In genomic region chr4:8225290-8225625, GRCh38 we compare ENCODE assay signal across 21 cellular contexts. TPM values are rescaled to one million over a fixed set of nuclear protein-coding genes. Genes with fewer than 3 reads are reported as not detected.
DNase-seq lines count a peak whose midpoint lies in the region; ATAC-seq and TF ChIP-seq lines count a peak whose summit lies in the region.
"Had no signal": no experiment of that assay in that cellular context is flagged by ENCODE, and none has a peak within 500 bp of the region (broad histone marks: within the 10 kb centered on the region; RNA-seq: fewer than 3 reads in every experiment).

No MANE protein-coding gene starts in this region.

- no peaks in the 10 kb centered on the region for H3K9me3 Mint-ChIP-seq in CD8-positive, alpha-beta memory T cell
- H3K9me3 Mint-ChIP-seq in endodermal cell: no peaks in the 10 kb centered on the region
- no peaks in the 10 kb centered on the region for H3K9me3 Mint-ChIP-seq in activated naive CD4-positive, alpha-beta T cell treated with anti-CD3 and anti-CD28 coated beads, Interleukin-2, amount 50 U/mL, for 72 hours
- H3K9me3 Mint-ChIP-seq: activated CD4-positive, alpha-beta T cell treated with anti-CD3 and anti-CD28 coated beads, Interleukin-2, amount 10 ng/mL, durations not matched to agents 7 days and 5 days; activated T-cell treated with anti-CD3 and anti-CD28 coated beads, Interleukin-2, amount 50 U/mL, for 72 hours had no signal

- H3K4me3 ChIP-seq in CD8-positive, alpha-beta memory T cell (ENCODE audit: low read length): no peak overlapping the region
- no peak overlapping the region for H3K4me3 ChIP-seq in SJCRH30
- peak overlapping the region; percentile 10 for H3K4me3 ChIP-seq in endodermal cell (ENCODE audit: low read length)
- H3K4me3 ChIP-seq in neuronal stem cell (ENCODE audit: low read length in 2 of 2): no peak overlapping the region
- H3K4me3 ChIP-seq: prostate gland, upper lobe of left lung had no signal

- peaks cover 13% of the 10 kb centered on the region for H3K36me3 ChIP-seq in CD8-positive, alpha-beta memory T cell (ENCODE audit: insufficient read depth, low read length)
- H3K36me3 ChIP-seq in SJCRH30 (peaks cover 6% of the 10 kb centered on the region; the same call in 1 of the 2 replicates), endodermal cell (ENCODE audit: control insufficient read depth, insufficient read depth, low read length) (no peaks in the 10 kb centered on the region), neuronal stem cell (replicated peaks in 1 of 2; ENCODE audit: control insufficient read depth in 2 of 2, insufficient read depth in 2 of 2, low read length in 2 of 2) (no peaks in the 10 kb centered on the region)
- H3K36me3 ChIP-seq: prostate gland had no signal

- peaks cover 74% of the 10 kb centered on the region for H3K4me1 ChIP-seq in CD8-positive, alpha-beta memory T cell (ENCODE audit: insufficient read depth, low read length)
- H3K4me1 ChIP-seq in SJCRH30: peaks cover 64% of the 10 kb centered on the region
- peaks cover 13% of the 10 kb centered on the region for H3K4me1 ChIP-seq in endodermal cell (ENCODE audit: control insufficient read depth, insufficient read depth, low read length)
- peaks cover 14 to 26% of the 10 kb centered on the region in 2 donors for H3K4me1 ChIP-seq in neuronal stem cell (ENCODE audit: control insufficient read depth in 2 of 2, insufficient read depth in 1 of 2, low read depth in 1 of 2, low read length in 2 of 2)

- peaks cover 43 to 87% (median 50%) of the 10 kb centered on the region in 3 donors for H3K4me1 Mint-ChIP-seq in CD8-positive, alpha-beta memory T cell
- H3K4me1 Mint-ChIP-seq in endodermal cell: peaks cover 21% of the 10 kb centered on the region

- H3K36me3 Mint-ChIP-seq in CD8-positive, alpha-beta memory T cell: peaks cover 0 to 37% (median 13%) of the 10 kb centered on the region in 3 donors
- H3K36me3 Mint-ChIP-seq in endodermal cell (ENCODE audit: low read depth): no peaks in the 10 kb centered on the region
- peaks cover 0 to 16% of the 10 kb centered on the region in 2 donors for H3K36me3 Mint-ChIP-seq in activated naive CD4-positive, alpha-beta T cell treated with anti-CD3 and anti-CD28 coated beads, Interleukin-2, amount 50 U/mL, for 72 hours
- H3K36me3 Mint-ChIP-seq: WTC11 had no signal

- CTCF ChIA-PET in CD8-positive, alpha-beta memory T cell (lab: Charles Lee): interaction anchor here (1.4 to 3.1 kb wide), 3 partner anchors 13 to 49 kb away, joined by 4 to 8 read pairs (median 7); no protein-coding TSS in a partner anchor

- H2AFZ ChIP-seq in neuronal stem cell (ENCODE audit: low read length): peak overlapping the region; percentile 24

- H2AK5ac ChIP-seq in neuronal stem cell (ENCODE audit: low read depth, low read length): peak overlapping the region; percentile 58

- peaks cover 3% of the 10 kb centered on the region for H3K79me1 ChIP-seq in neuronal stem cell (ENCODE audit: low read depth, low read length)

- H3K27me3 ChIP-seq in CD8-positive, alpha-beta memory T cell (ENCODE audit: insufficient read depth, low read length, poor library complexity, severe bottlenecking): no peaks in the 10 kb centered on the region
- no peaks in the 10 kb centered on the region for H3K27me3 ChIP-seq in SJCRH30
- H3K27me3 ChIP-seq in endodermal cell (ENCODE audit: control insufficient read depth, insufficient read depth, low read length, poor library complexity, severe bottlenecking): no peaks in the 10 kb centered on the region
- H3K27me3 ChIP-seq in neuronal stem cell (ENCODE audit: control insufficient read depth in 3 of 3, insufficient read depth in 3 of 3, low read depth in 1 of 3, low read length in 3 of 3): no peaks in the 10 kb centered on the region
- H3K27me3 ChIP-seq: upper lobe of left lung had no signal

- H3K9ac ChIP-seq in endodermal cell (ENCODE audit: extremely low read depth, low read length, poor library complexity, severe bottlenecking) (no peak overlapping the region), neuronal stem cell (ENCODE audit: low read depth, low read length, poor library complexity) (no peak overlapping the region)

- peak overlapping the region; percentile 59 for H3K23ac ChIP-seq in neuronal stem cell (ENCODE audit: low read depth, low read length, poor library complexity)

- H4K91ac ChIP-seq in neuronal stem cell (ENCODE audit: low read depth, low read length, poor library complexity): no peak overlapping the region

- H3K4me2 ChIP-seq in neuronal stem cell (ENCODE audit: insufficient read depth, low read length, poor library complexity, severe bottlenecking): no peak overlapping the region

- ATAC-seq in activated naive CD4-positive, alpha-beta T cell treated with anti-CD3 and anti-CD28 coated beads, Interleukin-2, amount 50 U/mL, for 72 hours: no peak
- ATAC-seq: activated T-cell treated with anti-CD3 and anti-CD28 coated beads, Interleukin-2, amount 50 U/mL, for 72 hours; left cardiac atrium; sciatic nerve had no signal

- WGBS in endodermal cell (ENCODE audit: insufficient coverage in 1 of 2, insufficient read length in 1 of 2), 2 experiments: 84 to 100% methylated on average over 2 to 7 of the region's 7 CpGs
- WGBS in neuronal stem cell (ENCODE audit: extremely low coverage in 2 of 2, insufficient read length in 2 of 2, insufficient replicate concordance in 1 of 2), 2 donors: no CpG with 5 or more reads among the region's 7 CpGs

- peak overlapping the region; percentile 24 to 92 (median 49) for H3K4me3 Mint-ChIP-seq in CD8-positive, alpha-beta memory T cell
- H3K4me3 Mint-ChIP-seq in endodermal cell: peak overlapping the region; percentile 37
- H3K4me3 Mint-ChIP-seq: activated CD4-positive, alpha-beta T cell treated with anti-CD3 and anti-CD28 coated beads, Interleukin-2, amount 10 ng/mL, durations not matched to agents 7 days and 5 days; activated CD8-positive, alpha-beta memory T cell treated with anti-CD3 and anti-CD28 coated beads, Interleukin-2, amount 10 ng/mL, durations not matched to agents 7 days and 5 days; activated T-cell treated with anti-CD3 and anti-CD28 coated beads, Interleukin-2, amount 50 U/mL, for 72 hours; WTC11 had no signal

- H4K8ac ChIP-seq in neuronal stem cell (ENCODE audit: low read depth, low read length): no peak overlapping the region

- POLR2A ChIA-PET in CD8-positive, alpha-beta memory T cell (lab: Charles Lee): interaction anchor here (0.7 kb wide), 1 partner anchor 11 kb away, joined by 3 read pairs; no protein-coding TSS in a partner anchor

- no peak for TF ChIP-seq CTCF in endodermal cell (conservative IDR thresholded peaks at IDR 0.05)

- H2BK5ac ChIP-seq in neuronal stem cell (ENCODE audit: low read length): no peak overlapping the region

- no peak for DNase-seq in CD8-positive, alpha-beta memory T cell
- DNase-seq in SJCRH30 (no peak), endodermal cell (no peak), neuronal stem cell (ENCODE audit: low spot score) (no peak), NCI-H524 (lab: John Stamatoyannopoulos, UW) (no peak), superior temporal gyrus (ENCODE audit: extremely low spot score) (no peak)
- no peak for DNase-seq in activated CD8-positive, alpha-beta memory T cell treated with anti-CD3 and anti-CD28 coated beads, Interleukin-2, amount 50 U/mL, for 4 hours
- DNase-seq in activated naive CD4-positive, alpha-beta T cell treated with anti-CD3 and anti-CD28 coated beads, Interleukin-2, amount 50 U/mL, for 72 hours (ENCODE audit: low spot score in 2 of 2): no peak
- DNase-seq: activated CD4-positive, alpha-beta T cell treated with anti-CD3 and anti-CD28 coated beads, Interleukin-2, amount 10 ng/mL, durations not matched to agents 7 days and 5 days; cerebellar nuclear complex; foreskin melanocyte; left cardiac atrium; NCI-H187 treated with DMSO at 0.1 percent for 48 hours; stimulated activated CD4-positive, alpha-beta T cell treated with anti-CD3 and anti-CD28 coated beads, Interleukin-4, amount 100 ng/mL, for 24 hours had no signal

- H2BK120ac ChIP-seq in neuronal stem cell (ENCODE audit: low read depth, low read length): no peak overlapping the region

- no peak overlapping the region for H3K4ac ChIP-seq in neuronal stem cell (ENCODE audit: low read length)

- H3K27me3 Mint-ChIP-seq in CD8-positive, alpha-beta memory T cell: no peaks in the 10 kb centered on the region
- no peaks in the 10 kb centered on the region for H3K27me3 Mint-ChIP-seq in endodermal cell (ENCODE audit: insufficient read depth)
- H3K27me3 Mint-ChIP-seq: activated CD4-positive, alpha-beta T cell treated with anti-CD3 and anti-CD28 coated beads, Interleukin-2, amount 10 ng/mL, durations not matched to agents 7 days and 5 days; activated CD8-positive, alpha-beta memory T cell treated with anti-CD3 and anti-CD28 coated beads, Interleukin-2, amount 10 ng/mL, durations not matched to agents 7 days and 5 days had no signal

- peak overlapping the region; percentile 60 for H2BK15ac ChIP-seq in neuronal stem cell (ENCODE audit: low read length)

- H3K14ac ChIP-seq in neuronal stem cell (ENCODE audit: low read length): no peak overlapping the region

- peak overlapping the region; percentile 68 for H3K18ac ChIP-seq in neuronal stem cell (ENCODE audit: low read length)

- H3K27ac Mint-ChIP-seq in CD8-positive, alpha-beta memory T cell: peak overlapping the region in 4 of 8 donors; percentile 73 to 86 (median 78)
- H3K27ac Mint-ChIP-seq in endodermal cell: peak overlapping the region; percentile 95
- H3K27ac Mint-ChIP-seq in activated naive CD4-positive, alpha-beta T cell treated with anti-CD3 and anti-CD28 coated beads, Interleukin-2, amount 50 U/mL, for 72 hours: no peak overlapping the region
- H3K27ac Mint-ChIP-seq: activated CD4-positive, alpha-beta T cell treated with anti-CD3 and anti-CD28 coated beads, Interleukin-2, amount 10 ng/mL, durations not matched to agents 7 days and 5 days; activated CD8-positive, alpha-beta memory T cell treated with anti-CD3 and anti-CD28 coated beads, Interleukin-2, amount 10 ng/mL, durations not matched to agents 7 days and 5 days; activated T-cell treated with anti-CD3 and anti-CD28 coated beads, Interleukin-2, amount 50 U/mL, for 72 hours; WTC11 had no signal

- H3K9me3 ChIP-seq in CD8-positive, alpha-beta memory T cell (ENCODE audit: low read length): no peaks in the 10 kb centered on the region
- H3K9me3 ChIP-seq in SJCRH30 (replicated peaks) (no peaks in the 10 kb centered on the region), endodermal cell (ENCODE audit: control insufficient read depth, low read length) (no peaks in the 10 kb centered on the region), neuronal stem cell (replicated peaks in 1 of 2; ENCODE audit: control insufficient read depth in 2 of 2, insufficient read depth in 1 of 2, low read depth in 1 of 2, low read length in 2 of 2) (peaks cover 0 to 5% of the 10 kb centered on the region in 2 donors)
- H3K9me3 ChIP-seq: prostate gland, upper lobe of left lung had no signal

- H3K27ac ChIP-seq in CD8-positive, alpha-beta memory T cell (ENCODE audit: low read depth, low read length): no peak overlapping the region
- H3K27ac ChIP-seq in SJCRH30 (peak overlapping the region; percentile 83), endodermal cell (ENCODE audit: low read depth, low read length) (no peak overlapping the region), neuronal stem cell (replicated peaks; ENCODE audit: low read length) (no peak overlapping the region)
- H3K27ac ChIP-seq: prostate gland, upper lobe of left lung had no signal

- no peak overlapping the region for H2BK12ac ChIP-seq in neuronal stem cell (ENCODE audit: low read length)

RNA-seq across cellular contexts. Expression of gene SH3TC1, which starts 26.2 kb away (rescaled TPM):
- total RNA-seq in CD8-positive, alpha-beta memory T cell: 1 to 10 TPM; 7.5 to 8.9 TPM
- polyA plus RNA-seq in CD8-positive, alpha-beta memory T cell: 12.2 TPM
- 21.5 and 28.9 TPM in 2 replicates for total RNA-seq in SJCRH30 (2014; rRNA removed; shearing (Covaris generic))
- total RNA-seq in endodermal cell: 1 to 10 TPM; 1.9 to 2.6 TPM
- 0.39 TPM for polyA plus RNA-seq in endodermal cell (2013, experiment 1 of 2)
- 0.58 TPM for polyA plus RNA-seq in endodermal cell (2013, experiment 2 of 2)
- polyA plus RNA-seq in neuronal stem cell (2013, experiment 1 of 2): 0.13 TPM
- polyA plus RNA-seq in neuronal stem cell (2013, experiment 2 of 2): 0.08 TPM
- total RNA-seq in activated naive CD4-positive, alpha-beta T cell treated with anti-CD3 and anti-CD28 coated beads, Interleukin-2, amount 50 U/mL, for 72 hours: 10 to 100 TPM; 12.2 to 22.2 TPM

RNA-seq across cellular contexts. Expression of gene HTRA3, which starts 44.3 kb away (rescaled TPM):
- total RNA-seq in CD8-positive, alpha-beta memory T cell: not detected
- not detected for polyA plus RNA-seq in CD8-positive, alpha-beta memory T cell
- 0.08 TPM in 1 of 2 replicates, not detected in the other for total RNA-seq in SJCRH30 (2014; rRNA removed; shearing (Covaris generic))
- 1 to 10 TPM; 3.2 to 4.6 TPM for total RNA-seq in endodermal cell
- 1.4 TPM for polyA plus RNA-seq in endodermal cell (2013, experiment 1 of 2)
- polyA plus RNA-seq in endodermal cell (2013, experiment 2 of 2): 1.6 TPM
- 2.9 TPM for polyA plus RNA-seq in neuronal stem cell (2013, experiment 1 of 2)
- 2.8 TPM for polyA plus RNA-seq in neuronal stem cell (2013, experiment 2 of 2)
- total RNA-seq in activated naive CD4-positive, alpha-beta T cell treated with anti-CD3 and anti-CD28 coated beads, Interleukin-2, amount 50 U/mL, for 72 hours: not detected
- total RNA-seq: activated CD4-positive, alpha-beta T cell treated with anti-CD3 and anti-CD28 coated beads, Interleukin-2, amount 10 ng/mL, durations not matched to agents 7 days and 5 days; activated CD8-positive, alpha-beta memory T cell treated with anti-CD3 and anti-CD28 coated beads, Interleukin-2, amount 10 ng/mL, durations not matched to agents 7 days and 5 days; activated T-cell treated with anti-CD3 and anti-CD28 coated beads, Interleukin-2, amount 50 U/mL, for 72 hours; SK-MEL-5 had no signal
